ENCODE assay signal across 15 cellular contexts in the genomic region with DNA sequence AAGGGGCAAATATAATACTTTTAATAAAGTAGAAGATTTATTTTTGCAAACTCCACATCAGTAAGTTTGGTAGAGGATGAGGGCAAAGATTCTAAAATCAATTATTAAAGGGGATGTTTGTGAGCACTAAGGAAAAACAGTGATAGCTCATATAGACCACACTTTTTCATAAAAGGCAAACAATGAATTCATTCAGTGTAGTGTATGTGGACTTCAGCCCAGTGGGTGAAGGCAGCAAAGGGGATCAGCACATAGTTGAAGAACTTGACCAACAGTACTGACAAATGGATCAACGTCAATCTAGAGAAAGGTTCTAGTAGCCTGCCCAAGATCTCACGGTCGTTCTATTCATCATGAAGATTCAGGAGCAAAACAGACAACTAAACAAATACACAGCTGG. TPM values are rescaled to one million over a fixed set of nuclear protein-coding genes. Genes with fewer than 3 reads are reported as not detected.
A peak's percentile ranks its signal among the peaks of the same experiment; 100 is the strongest.
DNase-seq lines count a peak whose midpoint lies in the region.
"Had no signal": no experiment of that assay in that cellular context is flagged by ENCODE, and none has a peak within 500 bp of the region (broad histone marks: within the 10 kb centered on the region; RNA-seq: fewer than 3 reads in every experiment).

No MANE protein-coding gene starts in this region.

- intact Hi-C loops in posterior vena cava (cut with DNase I) = no loop called here

- DNase-seq in globus pallidus (ENCODE audit: low spot score) (peak; percentile 17), medulla oblongata (ENCODE audit: extremely low spot score) (peak; percentile 17), superior temporal gyrus (ENCODE audit: extremely low spot score) (peak; percentile 21), AG08395 (ENCODE audit: low spot score) (no peak), posterior vena cava (ENCODE audit: low spot score) (no peak)
- DNase-seq: 8988T; ACHN; AML-193; Caco-2; Calu3; CD4-positive, alpha-beta T cell; CD8-positive, alpha-beta T cell; DMS79 treated with DMSO at 0.1 percent for 48 hours; GF-D8 had no signal

RNA-seq across cellular contexts. Expression of a gene that starts 45.3 kb away (rescaled TPM):
- under 1 TPM; 0.14 to 0.28 TPM for total RNA-seq in posterior vena cava
- total RNA-seq: B cell had no signal

RNA-seq across cellular contexts. Expression of a gene that starts 45.4 kb away (rescaled TPM):
- 10 to 100 TPM; 53.7 to 60.2 TPM for total RNA-seq in posterior vena cava

Comparison
In these comparisons a context has a peak if more than half of its experiments do, and no peak if none do; other contexts are left out.
1. DNase-seq: peak in globus pallidus (single experiment), medulla oblongata (single experiment) and superior temporal gyrus (single experiment); none in AG08395 (single experiment) and posterior vena cava (single experiment).